18 cellular contexts compared by ENCODE assay signal in genomic region chr10:64503429-64503828, GRCh38.
"Had no signal": no experiment of that assay in that cellular context is flagged by ENCODE, and none has a peak within 500 bp of the region (broad histone marks: within the 10 kb centered on the region; RNA-seq: fewer than 3 reads in every experiment).

No MANE protein-coding gene starts in this region.

- H3K36me3 ChIP-seq: ascending aorta, breast epithelium, left lung had no signal

- H3K27ac ChIP-seq: ascending aorta, breast epithelium, left lung had no signal

- FAIRE-seq: keratinocyte, small intestine had no signal

- H3K4me3 ChIP-seq: ascending aorta, breast epithelium, left lung had no signal

- DNase-seq: activated CD4-positive, alpha-beta memory T cell treated with anti-CD3 and anti-CD28 coated beads for 36 hours; activated CD4-positive, alpha-beta T cell treated with anti-CD3 and anti-CD28 coated beads for 36 hours; activated CD8-positive, alpha-beta memory T cell treated with anti-CD3 and anti-CD28 coated beads, Interleukin-2, amount 10 ng/mL, durations not matched to agents 7 days and 5 days; activated naive CD4-positive, alpha-beta T cell treated with anti-CD3 and anti-CD28 coated beads, Interleukin-2, amount 10 ng/mL, durations not matched to agents 7 days and 5 days; activated T-cell treated with anti-CD3 and anti-CD28 coated beads, Interleukin-2, amount 50 U/mL, for 1 hour; effector memory CD8-positive, alpha-beta T cell; left lung; mammary epithelial cell; natural killer cell; posterior cingulate gyrus; small intestine; stimulated activated CD4-positive, alpha-beta T cell treated with anti-CD3 and anti-CD28 coated beads, Interleukin-4, amount 100 ng/mL, for 24 hours; stimulated activated naive CD4-positive, alpha-beta T cell; T-helper 17 cell; trophoblast cell had no signal

- H3K9me3 ChIP-seq: ascending aorta, breast epithelium, left lung had no signal

- H3K4me1 ChIP-seq: ascending aorta, breast epithelium, left lung had no signal

- H3K27me3 ChIP-seq: ascending aorta, breast epithelium, left lung had no signal
